In genomic region chr2:220556658-220557057, GRCh38 we compare ENCODE assay signal across 16 cellular contexts.
DNase-seq lines count a peak whose midpoint lies in the region; ATAC-seq, FAIRE-seq and TF ChIP-seq lines count a peak whose summit lies in the region.
"Had no signal": no experiment of that assay in that cellular context is flagged by ENCODE, and none has a peak within 500 bp of the region (broad histone marks: within the 10 kb centered on the region; RNA-seq: fewer than 3 reads in every experiment).

No MANE protein-coding gene starts in this region.

- no peak for TF ChIP-seq CTCF in AG10803 (conservative IDR thresholded peaks at IDR 0.05; ENCODE audit: low read length)
- TF ChIP-seq CTCF in bronchial epithelial cell (IDR thresholded peaks at IDR 0.05; ENCODE audit: insufficient read depth, low read length, severe bottlenecking) = no peak
- no peak for TF ChIP-seq CTCF in coronary artery (IDR thresholded peaks at IDR 0.05)

- H3K4me3 Mint-ChIP-seq in activated CD4-positive, alpha-beta memory T cell treated with anti-CD3 and anti-CD28 coated beads, Interleukin-2, amount 10 ng/mL, durations not matched to agents 7 days and 5 days = no peak overlapping the region
- H3K4me3 Mint-ChIP-seq: activated T-helper 17 cell treated with anti-CD3 and anti-CD28 coated beads, Interleukin-2, amount 50 U/mL, for 72 hours; brain had no signal

- H3K4me3 ChIP-seq in AG10803 (ENCODE audit: low read length) = no peak overlapping the region
- no peak overlapping the region for H3K4me3 ChIP-seq in bronchial epithelial cell (ENCODE audit: low read depth, low read length)
- no peak overlapping the region for H3K4me3 ChIP-seq in coronary artery
- H3K4me3 ChIP-seq: right lobe of liver, upper lobe of left lung had no signal

- H3K4me1 Mint-ChIP-seq in activated CD4-positive, alpha-beta memory T cell treated with anti-CD3 and anti-CD28 coated beads, Interleukin-2, amount 10 ng/mL, durations not matched to agents 7 days and 5 days = no peaks in the 10 kb centered on the region
- H3K4me1 Mint-ChIP-seq: activated T-helper 17 cell treated with anti-CD3 and anti-CD28 coated beads, Interleukin-2, amount 50 U/mL, for 72 hours had no signal

- H3K9me3 Mint-ChIP-seq in activated CD4-positive, alpha-beta memory T cell treated with anti-CD3 and anti-CD28 coated beads, Interleukin-2, amount 10 ng/mL, durations not matched to agents 7 days and 5 days = no peaks in the 10 kb centered on the region
- H3K9me3 Mint-ChIP-seq: activated T-helper 17 cell treated with anti-CD3 and anti-CD28 coated beads, Interleukin-2, amount 50 U/mL, for 72 hours had no signal

- no peaks in the 10 kb centered on the region for H3K27me3 Mint-ChIP-seq in activated CD4-positive, alpha-beta memory T cell treated with anti-CD3 and anti-CD28 coated beads, Interleukin-2, amount 10 ng/mL, durations not matched to agents 7 days and 5 days
- H3K27me3 Mint-ChIP-seq: activated T-helper 17 cell treated with anti-CD3 and anti-CD28 coated beads, Interleukin-2, amount 50 U/mL, for 72 hours; brain had no signal

- CTCF ChIA-PET in activated CD4-positive, alpha-beta memory T cell treated with anti-CD3 and anti-CD28 coated beads, Interleukin-2, amount 10 ng/mL, durations not matched to agents 7 days and 5 days (lab: Charles Lee) = no interaction called here

- FAIRE-seq in bronchial epithelial cell (lab: Jason Lieb, UNC) = no peak
- FAIRE-seq: frontal cortex had no signal

- DNase-seq in AG10803 (ENCODE audit: low read depth) = peak; percentile 76
- peak; percentile 80 for DNase-seq in LHCN-M2 (ENCODE audit: low read depth)
- peak; percentile 62 for DNase-seq in bronchial epithelial cell (ENCODE audit: low read depth)
- peak; percentile 5 for DNase-seq in left kidney (ENCODE audit: low read depth, low spot score)
- no peak for DNase-seq in activated CD4-positive, alpha-beta memory T cell treated with anti-CD3 and anti-CD28 coated beads, Interleukin-2, amount 10 ng/mL, durations not matched to agents 7 days and 5 days
- no peak for DNase-seq in GDM1 (lab: John Stamatoyannopoulos, UW)
- no peak for DNase-seq in coronary artery (ENCODE audit: low spot score)
- DNase-seq: BE2C; effector CD4-positive, alpha-beta T cell; right lobe of liver; stimulated activated CD4-positive, alpha-beta T cell treated with anti-CD3 and anti-CD28 coated beads, Interleukin-4, amount 100 ng/mL, for 24 hours; upper lobe of left lung had no signal

- POLR2A ChIA-PET in activated CD4-positive, alpha-beta memory T cell treated with anti-CD3 and anti-CD28 coated beads, Interleukin-2, amount 10 ng/mL, durations not matched to agents 7 days and 5 days (lab: Charles Lee) = no interaction called here

- H3K27ac Mint-ChIP-seq in activated CD4-positive, alpha-beta memory T cell treated with anti-CD3 and anti-CD28 coated beads, Interleukin-2, amount 10 ng/mL, durations not matched to agents 7 days and 5 days = no peak overlapping the region
- H3K27ac Mint-ChIP-seq: activated T-helper 17 cell treated with anti-CD3 and anti-CD28 coated beads, Interleukin-2, amount 50 U/mL, for 72 hours; brain had no signal

- no peaks in the 10 kb centered on the region for H3K27me3 ChIP-seq in bronchial epithelial cell (ENCODE audit: control insufficient read depth, insufficient read depth, low read length)
- H3K27me3 ChIP-seq: BE2C, right lobe of liver, upper lobe of left lung had no signal

- no peaks in the 10 kb centered on the region for H3K36me3 ChIP-seq in bronchial epithelial cell (ENCODE audit: control insufficient read depth, insufficient read depth, low read length)
- H3K36me3 ChIP-seq: BE2C, right lobe of liver, upper lobe of left lung had no signal

- ATAC-seq in HG03460 (IDR thresholded peaks at IDR 0.05; ENCODE audit: unreplicated experiment) = no peak
- ATAC-seq: activated T-helper 17 cell treated with anti-CD3 and anti-CD28 coated beads, Interleukin-2, amount 50 U/mL, for 72 hours; right lobe of liver had no signal

- H3K27ac ChIP-seq in coronary artery = no peak overlapping the region
- H3K27ac ChIP-seq: right lobe of liver, upper lobe of left lung had no signal

- no peaks in the 10 kb centered on the region for H3K36me3 Mint-ChIP-seq in activated CD4-positive, alpha-beta memory T cell treated with anti-CD3 and anti-CD28 coated beads, Interleukin-2, amount 10 ng/mL, durations not matched to agents 7 days and 5 days (ENCODE audit: low read depth)
- H3K36me3 Mint-ChIP-seq: brain had no signal

Comparison
In these comparisons a context has a peak if more than half of its experiments do, and no peak if none do; other contexts are left out.
1. DNase-seq: peak in AG10803 (single experiment), LHCN-M2 (single experiment), bronchial epithelial cell (single experiment) and left kidney (single experiment); none in activated CD4-positive, alpha-beta memory T cell treated with anti-CD3 and anti-CD28 coated beads, Interleukin-2, amount 10 ng/mL, durations not matched to agents 7 days and 5 days (single experiment), GDM1 (single experiment) and coronary artery (single experiment).